ENCODE assay signal across 8 cellular contexts in genomic region chr12:56080556-56081138, GRCh38. TPM values are rescaled to one million over a fixed set of nuclear protein-coding genes. Genes with fewer than 3 reads are reported as not detected.
A peak's percentile ranks its signal among the peaks of the same experiment; 100 is the strongest.
DNase-seq lines count a peak whose midpoint lies in the region; ATAC-seq and TF ChIP-seq lines count a peak whose summit lies in the region.

No MANE protein-coding gene starts in this region.

- no peaks in the 10 kb centered on the region for H3K79me2 ChIP-seq in neural cell (replicated peaks; ENCODE audit: insufficient read depth, low read length)

- H3K27me3 ChIP-seq in BLaER1 treated with 17β-estradiol and CSF1 and Interleukin-3, amounts not matched to agents 10 nM and 100 nM, result peaks cover 22 to 55% (median 44%) of the 10 kb centered on the region in 11 experiments
- peaks cover 43% of the 10 kb centered on the region for H3K27me3 ChIP-seq in neural cell (ENCODE audit: insufficient read depth, low read depth, low read length)

- H3K36me3 ChIP-seq in BLaER1 treated with 17β-estradiol and CSF1 and Interleukin-3, amounts not matched to agents 10 nM and 100 nM, result no peaks in the 10 kb centered on the region
- no peaks in the 10 kb centered on the region for H3K36me3 ChIP-seq in neural cell (ENCODE audit: insufficient read depth, low read length)

- H3K27ac ChIP-seq in BLaER1 treated with 17β-estradiol and CSF1 and Interleukin-3, amounts not matched to agents 10 nM and 100 nM, result no peak overlapping the region
- H3K27ac ChIP-seq in epithelial cell of prostate, result peak overlapping the region; percentile 91
- no peak overlapping the region for H3K27ac ChIP-seq in neural cell (ENCODE audit: low read length)

- ATAC-seq in HG02623 (IDR thresholded peaks at IDR 0.05; ENCODE audit: unreplicated experiment) (no peak), GM19035 (IDR thresholded peaks at IDR 0.05; ENCODE audit: unreplicated experiment) (no peak)

- no peaks in the 10 kb centered on the region for H3K9me2 ChIP-seq in neural cell (ENCODE audit: insufficient read depth, low read length)

- no peaks in the 10 kb centered on the region for H4K20me1 ChIP-seq in BLaER1 treated with 17β-estradiol and CSF1 and Interleukin-3, amounts not matched to agents 10 nM and 100 nM
- H4K20me1 ChIP-seq in neural cell (ENCODE audit: insufficient read depth), result no peaks in the 10 kb centered on the region

- in situ Hi-C loops in KBM-7 (cut with MboI; ENCODE audit: low pct_unique_long_range_greater_than_20kb, low sequenced_read_pairs), result no loop called here

- DNase-seq in NCI-H2171 treated with DMSO at 0.1 percent for 48 hours (lab: John Stamatoyannopoulos, UW) (peak; percentile 33), epithelial cell of prostate (ENCODE audit: low read depth, low spot score) (no peak), KBM-7 (no peak)
- DNase-seq in activated naive CD4-positive, alpha-beta T cell treated with anti-CD3 and anti-CD28 coated beads, Interleukin-2, amount 50 U/mL, for 16 hours, result no peak

- 0 out of 22 replicates have a peak overlapping the region, but pooled peaks of 2 of the 11 experiments have one; percentile 34 to 65 for H3K9ac ChIP-seq in BLaER1 treated with 17β-estradiol and CSF1 and Interleukin-3, amounts not matched to agents 10 nM and 100 nM
- H3K9ac ChIP-seq in neural cell (ENCODE audit: low read length), result peak overlapping the region; percentile 47

- no peak for TF ChIP-seq CTCF in neural cell (IDR thresholded peaks at IDR 0.05; ENCODE audit: poor library complexity, severe bottlenecking)

- peaks cover 0 to 32% (median 25%) of the 10 kb centered on the region in 10 experiments; a peak in 18 of 20 replicates for H3K4me1 ChIP-seq in BLaER1 treated with 17β-estradiol and CSF1 and Interleukin-3, amounts not matched to agents 10 nM and 100 nM

- H3F3A ChIP-seq in neural cell (ENCODE audit: insufficient read depth, low read length, poor library complexity, severe bottlenecking), result no peaks in the 10 kb centered on the region

- no peak for TF ChIP-seq RAD21 in neural cell (conservative IDR thresholded peaks at IDR 0.05)

- peak overlapping the region; percentile 82 to 98 (median 94) for H3K4me2 ChIP-seq in BLaER1 treated with 17β-estradiol and CSF1 and Interleukin-3, amounts not matched to agents 10 nM and 100 nM
- peak overlapping the region; percentile 80 for H3K4me2 ChIP-seq in neural cell (ENCODE audit: low read length)

- no peak for TF ChIP-seq EP300 in neural cell (conservative IDR thresholded peaks at IDR 0.05; ENCODE audit: poor library complexity, severe bottlenecking)

- H3K4me3 ChIP-seq in BLaER1 treated with 17β-estradiol and CSF1 and Interleukin-3, amounts not matched to agents 10 nM and 100 nM, result peak overlapping the region in 8 of 10 experiments; percentile 58 to 73 (median 64); a peak in 12 of 20 replicates
- peak overlapping the region; percentile 70 for H3K4me3 ChIP-seq in neural cell (ENCODE audit: low read length)

- no peak overlapping the region for H2AFZ ChIP-seq in neural cell (ENCODE audit: low read depth, low read length)

- no peaks in the 10 kb centered on the region for H3K9me3 ChIP-seq in BLaER1 treated with 17β-estradiol and CSF1 and Interleukin-3, amounts not matched to agents 10 nM and 100 nM (replicated peaks in 1 of 11)
- H3K9me3 ChIP-seq in neural cell (ENCODE audit: low read length), result no peaks in the 10 kb centered on the region

TF ChIP-seq in neural cell, 6 proteins besides CTCF, POLR2A, EP300 and RAD21:
- TF ChIP-seq SMC3 (conservative IDR thresholded peaks at IDR 0.05; ENCODE audit: poor library complexity), result no peak
- no peak for TF ChIP-seq TAF1 (IDR thresholded peaks at IDR 0.05; ENCODE audit: low read depth)
- TF ChIP-seq POLR2AphosphoS5 (IDR thresholded peaks at IDR 0.05), result no peak
- TF ChIP-seq EZH2 (IDR thresholded peaks at IDR 0.05; ENCODE audit: borderline replicate concordance, insufficient read depth, low read length, poor library complexity, severe bottlenecking), result no peak
- no peak for TF ChIP-seq MXI1 (conservative IDR thresholded peaks at IDR 0.05; ENCODE audit: poor library complexity, severe bottlenecking)
- TF ChIP-seq REST (IDR thresholded peaks at IDR 0.05; ENCODE audit: borderline replicate concordance), result no peak

RNA-seq across cellular contexts. Expression of gene ERBB3, which starts 0.7 kb away (rescaled TPM):
- polyA plus RNA-seq in neural cell, result 0.58 and 0.78 TPM in 2 replicates
- 0.23 and 0.24 TPM in 2 replicates for polyA minus RNA-seq in neural cell

RNA-seq across cellular contexts. Expression of gene PA2G4, which starts 23.7 kb away (rescaled TPM):
- 109 and 115 TPM in 2 replicates for polyA plus RNA-seq in neural cell
- polyA minus RNA-seq in neural cell, result 77.4 and 113 TPM in 2 replicates

RNA-seq across cellular contexts. Expression of gene RPL41, which starts 35.8 kb away (rescaled TPM):
- 1,970 and 2,186 TPM in 2 replicates for polyA plus RNA-seq in neural cell
- 503 and 510 TPM in 2 replicates for polyA minus RNA-seq in neural cell

RNA-seq across cellular contexts. Expression of gene ZC3H10, which starts 37.4 kb away (rescaled TPM):
- 6.7 and 11.3 TPM in 2 replicates for polyA plus RNA-seq in neural cell
- 18.8 and 25.1 TPM in 2 replicates for polyA minus RNA-seq in neural cell

RNA-seq across cellular contexts. Expression of gene RPS26, which starts 38.9 kb away (rescaled TPM):
- polyA plus RNA-seq in neural cell, result 598 and 686 TPM in 2 replicates
- 160 and 206 TPM in 2 replicates for polyA minus RNA-seq in neural cell
